In genomic region chr19:17074628-17075034, GRCh38 we compare ENCODE assay signal across 8 cellular contexts. TPM values are rescaled to one million over a fixed set of nuclear protein-coding genes. Genes with fewer than 3 reads are reported as not detected.
DNase-seq lines count a peak whose midpoint lies in the region; ATAC-seq, FAIRE-seq and TF ChIP-seq lines count a peak whose summit lies in the region.

No MANE protein-coding gene starts in this region.

- no peak for ATAC-seq in central memory CD8-positive, alpha-beta T cell (replicated peaks; ENCODE audit: extremely low read depth, poor library complexity, severe bottlenecking)
- ATAC-seq in natural killer cell: no peak

- H3K4me1 Mint-ChIP-seq in IgD-negative memory B cell (peaks cover 34 to 44% (median 40%) of the 10 kb centered on the region in 3 donors), natural killer cell (peaks cover 42 to 71% of the 10 kb centered on the region in 2 donors)
- H3K4me1 Mint-ChIP-seq in central memory CD8-positive, alpha-beta T cell: peaks cover 61% of the 10 kb centered on the region

- peak overlapping the region; percentile 86 for H3K4me3 ChIP-seq in GM12864 (ENCODE audit: low read depth, low read length)

- TF ChIP-seq POLR2A in erythroblast (IDR thresholded peaks at IDR 0.05; ENCODE audit: low read length) (no peak), H54 (IDR thresholded peaks at IDR 0.05; ENCODE audit: low read depth, low read length) (no peak)

- FAIRE-seq in H54 (lab: Jason Lieb, UNC): no peak

- no peak for DNase-seq in GM12864 (ENCODE audit: low read depth)
- DNase-seq in central memory CD8-positive, alpha-beta T cell (ENCODE audit: low spot score in 2 of 2): no peak
- no peak for DNase-seq in natural killer cell
- DNase-seq in NCI-H1930 (lab: John Stamatoyannopoulos, UW): no peak
- no peak for DNase-seq in erythroblast (lab: John Stamatoyannopoulos, UW)
- DNase-seq in H54 (ENCODE audit: insufficient read length, low spot score): no peak
- no peak for DNase-seq in NCI-H187 treated with DMSO at 0.1 percent for 48 hours (lab: John Stamatoyannopoulos, UW)

- H3K27ac Mint-ChIP-seq in IgD-negative memory B cell (peak overlapping the region; percentile 96 to 98 (median 97)), natural killer cell (peak overlapping the region; percentile 92 to 96)
- peak overlapping the region; percentile 85 for H3K27ac Mint-ChIP-seq in central memory CD8-positive, alpha-beta T cell (ENCODE audit: low read depth)

- H3K4me3 Mint-ChIP-seq in IgD-negative memory B cell (peak overlapping the region; percentile 93 to 99 (median 96)), natural killer cell (peak overlapping the region; percentile 97)
- H3K4me3 Mint-ChIP-seq in central memory CD8-positive, alpha-beta T cell: peak overlapping the region; percentile 94

- H3K27me3 Mint-ChIP-seq in IgD-negative memory B cell (no peaks in the 10 kb centered on the region), natural killer cell (ENCODE audit: low read depth in 2 of 2) (peaks cover 0 to 6% of the 10 kb centered on the region in 2 donors)
- H3K27me3 Mint-ChIP-seq in central memory CD8-positive, alpha-beta T cell: no peaks in the 10 kb centered on the region

- TF ChIP-seq CTCF in GM12864 (IDR thresholded peaks at IDR 0.05; ENCODE audit: low read depth, low read length, missing control alignments) (no peak), natural killer cell (IDR thresholded peaks at IDR 0.05) (no peak)

- intact Hi-C loops in natural killer cell (cut with micrococcal nuclease): loop anchor here (1.0 to 2.0 kb wide), 2 partner anchors 50 to 152 kb away; partner anchors contain the start of gene OCEL1

- H3K9me3 Mint-ChIP-seq in IgD-negative memory B cell: no peaks in the 10 kb centered on the region
- H3K9me3 Mint-ChIP-seq in central memory CD8-positive, alpha-beta T cell: no peaks in the 10 kb centered on the region
- H3K9me3 Mint-ChIP-seq in natural killer cell: no peaks in the 10 kb centered on the region

- peaks cover 6% of the 10 kb centered on the region for H3K36me3 Mint-ChIP-seq in IgD-negative memory B cell
- H3K36me3 Mint-ChIP-seq in central memory CD8-positive, alpha-beta T cell (ENCODE audit: insufficient read depth): peaks cover 20% of the 10 kb centered on the region
- no peaks in the 10 kb centered on the region for H3K36me3 Mint-ChIP-seq in natural killer cell

RNA-seq across cellular contexts. Expression of gene HAUS8, which starts 0.6 kb away (rescaled TPM):
- polyA plus RNA-seq in IgD-negative memory B cell: 11.4 TPM
- total RNA-seq in natural killer cell: 10 to 100 TPM; 10.3 to 13.5 (median 10.4) TPM

RNA-seq across cellular contexts. Expression of gene MYO9B, which starts 0.9 kb away (rescaled TPM):
- polyA plus RNA-seq in IgD-negative memory B cell: 26.9 TPM
- total RNA-seq in natural killer cell: 100 to 1,000 TPM; 321 to 378 (median 365) TPM

RNA-seq across cellular contexts. Expression of gene CPAMD8, which starts 48.0 kb away (rescaled TPM):
- 5.1 TPM for polyA plus RNA-seq in IgD-negative memory B cell
- 1 to 10 TPM; 3.6 to 4.9 (median 4.7) TPM for total RNA-seq in natural killer cell
